ENCODE assay signal across 8 cellular contexts in genomic region chr1:242129103-242129502, GRCh38.
DNase-seq lines count a peak whose midpoint lies in the region; ATAC-seq, FAIRE-seq and TF ChIP-seq lines count a peak whose summit lies in the region.
"Had no signal": no experiment of that assay in that cellular context is flagged by ENCODE, and none has a peak within 500 bp of the region (broad histone marks: within the 10 kb centered on the region; RNA-seq: fewer than 3 reads in every experiment).

No MANE protein-coding gene starts in this region.

- no peaks in the 10 kb centered on the region for H3K36me3 ChIP-seq in prostate gland
- no peaks in the 10 kb centered on the region for H3K36me3 ChIP-seq in Peyer's patch

- H3K4me3 ChIP-seq in prostate gland (no peak overlapping the region), Peyer's patch (no peak overlapping the region)

- H3K4me1 ChIP-seq in prostate gland (replicated peaks) (no peaks in the 10 kb centered on the region), Peyer's patch (no peaks in the 10 kb centered on the region)

- no peak for FAIRE-seq in HTR-8/SVneo (lab: Jason Lieb, UNC)

- TF ChIP-seq POLR2A in prostate gland (IDR thresholded peaks at IDR 0.05) (no peak), Peyer's patch (IDR thresholded peaks at IDR 0.05) (no peak)

- WGBS in prostate gland = 61% methylated on average over 6 of the region's 6 CpGs

- H3K9me3 ChIP-seq in prostate gland (no peaks in the 10 kb centered on the region), Peyer's patch (no peaks in the 10 kb centered on the region)

- H3K27ac Mint-ChIP-seq in neural crest cell (ENCODE audit: unreplicated experiment) = no peak overlapping the region
- H3K27ac Mint-ChIP-seq: IgD-negative memory B cell had no signal

- peaks cover 7% of the 10 kb centered on the region for H3K4me1 Mint-ChIP-seq in neural crest cell

- peak; percentile 35 for DNase-seq in HTR-8/SVneo (ENCODE audit: insufficient read length, low spot score)
- DNase-seq in RKO (ENCODE audit: low spot score) = peak; percentile 87
- no peak for DNase-seq in neural crest cell (ENCODE audit: low read depth, low spot score)
- DNase-seq in prostate gland (ENCODE audit: low spot score) = no peak
- no peak for DNase-seq in Peyer's patch

- no peaks in the 10 kb centered on the region for H3K27me3 Mint-ChIP-seq in neural crest cell (ENCODE audit: low read depth)
- H3K27me3 Mint-ChIP-seq: IgD-negative memory B cell had no signal

- H3K4me3 Mint-ChIP-seq in neural crest cell = no peak overlapping the region
- H3K4me3 Mint-ChIP-seq: IgD-negative memory B cell had no signal

- intact Hi-C loops in prostate gland (cut with DNase I) = no loop called here

- H3K9me3 Mint-ChIP-seq in neural crest cell = peaks cover 7% of the 10 kb centered on the region

- peaks cover 7% of the 10 kb centered on the region for H3K36me3 Mint-ChIP-seq in neural crest cell (ENCODE audit: low read depth)

- TF ChIP-seq CTCF in neural crest cell (conservative IDR thresholded peaks at IDR 0.05) (peak; percentile 55), prostate gland (IDR thresholded peaks at IDR 0.05) (no peak), Peyer's patch (IDR thresholded peaks at IDR 0.05) (no peak)

- no peak overlapping the region for H3K27ac ChIP-seq in prostate gland
- no peak overlapping the region for H3K27ac ChIP-seq in Peyer's patch

- peak; percentile 26 for ATAC-seq in GM19468 (IDR thresholded peaks at IDR 0.05; ENCODE audit: extremely low read depth, unreplicated experiment)
- no peak for ATAC-seq in GM19324 (IDR thresholded peaks at IDR 0.05; ENCODE audit: low FRiP score, unreplicated experiment)

- H3K27me3 ChIP-seq in prostate gland (replicated peaks; ENCODE audit: insufficient read depth) = no peaks in the 10 kb centered on the region
- no peaks in the 10 kb centered on the region for H3K27me3 ChIP-seq in Peyer's patch

Comparison
In these comparisons a context has a peak if more than half of its experiments do, and no peak if none do; other contexts are left out.
1. DNase-seq: peak in HTR-8/SVneo (single experiment) and RKO (single experiment); none in neural crest cell (single experiment), prostate gland (single experiment) and Peyer's patch (0 of 3).